ENCODE assay signal across 8 cellular contexts in genomic region chr2:70140978-70141753, GRCh38. TPM values are rescaled to one million over a fixed set of nuclear protein-coding genes. Genes with fewer than 3 reads are reported as not detected.
DNase-seq lines count a peak whose midpoint lies in the region; ATAC-seq and TF ChIP-seq lines count a peak whose summit lies in the region.

No MANE protein-coding gene starts in this region.

- ATAC-seq in GM18909 (IDR thresholded peaks at IDR 0.05; ENCODE audit: poor library complexity, unreplicated experiment): peak; percentile 40
- peak; percentile 38 for ATAC-seq in HG03432 (IDR thresholded peaks at IDR 0.05; ENCODE audit: unreplicated experiment)
- ATAC-seq in heart right ventricle: peak in 5 of 8 donors; percentile 0 to 18 (median 8)

- WGBS in heart right ventricle, 2 donors: 57 to 65% methylated on average over 14 of the region's 14 CpGs
- WGBS in prostate gland: 52% methylated on average over 14 of the region's 14 CpGs

- TF ChIP-seq CTCF in OCI-LY1 (IDR thresholded peaks at IDR 0.05; ENCODE audit: low read length) (peak; percentile 67), heart right ventricle (IDR thresholded peaks at IDR 0.05) (peak in 4 of 9 donors; percentile 18 to 29 (median 26)), prostate gland (IDR thresholded peaks at IDR 0.05) (peak in 3 of 4 experiments; percentile 30 to 73 (median 72))

- intact Hi-C loops in heart right ventricle (cut with DNase I): loop anchor here in 6 of 10 donors (1.0 to 10.0 kb wide), 6 partner anchors 46 to 229 kb away; partner anchors contain the start of genes PCBP1 (in 3 of the 6) and MXD1 (in 2 of the 6)
- intact Hi-C loops in prostate gland (cut with DNase I): loop anchor here (10.0 kb wide), 1 partner anchor 416 kb away; no protein-coding TSS in a partner anchor

- no peaks in the 10 kb centered on the region for H3K36me3 ChIP-seq in BLaER1 treated with 17β-estradiol and CSF1 and Interleukin-3, amounts not matched to agents 10 nM and 100 nM
- H3K36me3 ChIP-seq in OCI-LY1 (ENCODE audit: insufficient read depth, low read length) (no peaks in the 10 kb centered on the region), heart right ventricle (no peaks in the 10 kb centered on the region), prostate gland (no peaks in the 10 kb centered on the region)

- DNase-seq in activated naive CD4-positive, alpha-beta T cell treated with anti-CD3 and anti-CD28 coated beads, Interleukin-2, amount 50 U/mL, for 16 hours: peak; percentile 63
- DNase-seq in heart right ventricle (peak in 1 of 2 donors; percentile 32), prostate gland (ENCODE audit: low spot score) (peak; percentile 83), NCI-H187 treated with DMSO at 0.1 percent for 48 hours (lab: John Stamatoyannopoulos, UW) (no peak)

- H3K79me2 ChIP-seq in OCI-LY1 (ENCODE audit: insufficient read depth, low read length): no peaks in the 10 kb centered on the region

- TF ChIP-seq POLR2A in prostate gland (IDR thresholded peaks at IDR 0.05): peak; percentile 71

- H3K4me2 ChIP-seq in BLaER1 treated with 17β-estradiol and CSF1 and Interleukin-3, amounts not matched to agents 10 nM and 100 nM: peak overlapping the region; percentile 81 to 98 (median 90)
- peak overlapping the region; percentile 85 for H3K4me2 ChIP-seq in OCI-LY1 (ENCODE audit: low read length)

- H3K9ac ChIP-seq in BLaER1 treated with 17β-estradiol and CSF1 and Interleukin-3, amounts not matched to agents 10 nM and 100 nM: peak overlapping the region; percentile 92 to 99 (median 98)
- H3K9ac ChIP-seq in OCI-LY1 (ENCODE audit: low read length): peak overlapping the region; percentile 90

- H4K20me1 ChIP-seq in BLaER1 treated with 17β-estradiol and CSF1 and Interleukin-3, amounts not matched to agents 10 nM and 100 nM: no peaks in the 10 kb centered on the region
- H4K20me1 ChIP-seq in OCI-LY1 (ENCODE audit: insufficient read depth, low read length): no peaks in the 10 kb centered on the region

- H3F3A ChIP-seq in OCI-LY1 (ENCODE audit: insufficient read depth, low read length): 0 out of 2 replicates have a peak, but pooled peaks cover 8% of the 10 kb centered on the region

- peak overlapping the region; percentile 97 to 100 (median 100) for H3K27ac ChIP-seq in BLaER1 treated with 17β-estradiol and CSF1 and Interleukin-3, amounts not matched to agents 10 nM and 100 nM
- H3K27ac ChIP-seq in OCI-LY1 (ENCODE audit: low read depth, low read length, poor library complexity, severe bottlenecking) (peak overlapping the region; percentile 94), heart right ventricle (peak overlapping the region; percentile 93 to 100 (median 100)), prostate gland (peak overlapping the region; percentile 98 to 100)

- H2AFZ ChIP-seq in OCI-LY1 (ENCODE audit: low read length): no peak overlapping the region

- H3K9me3 ChIP-seq in BLaER1 treated with 17β-estradiol and CSF1 and Interleukin-3, amounts not matched to agents 10 nM and 100 nM (replicated peaks in 1 of 11): no peaks in the 10 kb centered on the region
- H3K9me3 ChIP-seq in OCI-LY1 (ENCODE audit: low read length) (no peaks in the 10 kb centered on the region), heart right ventricle (no peaks in the 10 kb centered on the region), prostate gland (no peaks in the 10 kb centered on the region)

- peak overlapping the region; percentile 42 to 73 (median 64) for H3K4me3 ChIP-seq in BLaER1 treated with 17β-estradiol and CSF1 and Interleukin-3, amounts not matched to agents 10 nM and 100 nM
- peak overlapping the region; percentile 64 for H3K4me3 ChIP-seq in OCI-LY1 (ENCODE audit: low read depth, low read length, poor library complexity, severe bottlenecking)
- peak overlapping the region; percentile 52 to 75 (median 67) for H3K4me3 ChIP-seq in heart right ventricle
- peak overlapping the region; percentile 57 to 64 for H3K4me3 ChIP-seq in prostate gland

- H3K27me3 ChIP-seq in BLaER1 treated with 17β-estradiol and CSF1 and Interleukin-3, amounts not matched to agents 10 nM and 100 nM: no peaks in the 10 kb centered on the region
- H3K27me3 ChIP-seq in OCI-LY1 (ENCODE audit: insufficient read depth, low read length): no peaks in the 10 kb centered on the region
- no peaks in the 10 kb centered on the region for H3K27me3 ChIP-seq in heart right ventricle
- no peaks in the 10 kb centered on the region for H3K27me3 ChIP-seq in prostate gland (replicated peaks; ENCODE audit: insufficient read depth)

- H3K9me2 ChIP-seq in OCI-LY1 (ENCODE audit: low read depth, low read length): no peaks in the 10 kb centered on the region

- peaks cover 63 to 75% (median 67%) of the 10 kb centered on the region in 10 experiments for H3K4me1 ChIP-seq in BLaER1 treated with 17β-estradiol and CSF1 and Interleukin-3, amounts not matched to agents 10 nM and 100 nM
- H3K4me1 ChIP-seq in OCI-LY1 (ENCODE audit: insufficient read depth, low read length, severe bottlenecking) (peaks cover 48% of the 10 kb centered on the region), heart right ventricle (peaks cover 6 to 52% (median 22%) of the 10 kb centered on the region in 9 donors), prostate gland (replicated peaks) (no peaks in the 10 kb centered on the region)

RNA-seq across cellular contexts. Expression of gene C2orf42, which starts 49.7 kb away (rescaled TPM):
- total RNA-seq in heart right ventricle (10 to 100 TPM in 4 of 10 donors, 1 to 10 TPM in 6; 7.3 to 15.5 (median 9.7) TPM), prostate gland (10 to 100 TPM; 23.6 to 27.9 TPM)
- 1 to 10 TPM; 3.8 to 5.6 TPM for polyA plus RNA-seq in heart right ventricle

RNA-seq across cellular contexts. Expression of gene PCBP1, which starts 53.9 kb away (rescaled TPM):
- total RNA-seq in heart right ventricle (100 to 1,000 TPM; 197 to 275 (median 219) TPM), prostate gland (100 to 1,000 TPM; 166 to 219 TPM)
- polyA plus RNA-seq in heart right ventricle: 100 to 1,000 TPM; 237 to 288 TPM
